Comparison of ENCODE assay signal across 8 cellular contexts in the genomic region with DNA sequence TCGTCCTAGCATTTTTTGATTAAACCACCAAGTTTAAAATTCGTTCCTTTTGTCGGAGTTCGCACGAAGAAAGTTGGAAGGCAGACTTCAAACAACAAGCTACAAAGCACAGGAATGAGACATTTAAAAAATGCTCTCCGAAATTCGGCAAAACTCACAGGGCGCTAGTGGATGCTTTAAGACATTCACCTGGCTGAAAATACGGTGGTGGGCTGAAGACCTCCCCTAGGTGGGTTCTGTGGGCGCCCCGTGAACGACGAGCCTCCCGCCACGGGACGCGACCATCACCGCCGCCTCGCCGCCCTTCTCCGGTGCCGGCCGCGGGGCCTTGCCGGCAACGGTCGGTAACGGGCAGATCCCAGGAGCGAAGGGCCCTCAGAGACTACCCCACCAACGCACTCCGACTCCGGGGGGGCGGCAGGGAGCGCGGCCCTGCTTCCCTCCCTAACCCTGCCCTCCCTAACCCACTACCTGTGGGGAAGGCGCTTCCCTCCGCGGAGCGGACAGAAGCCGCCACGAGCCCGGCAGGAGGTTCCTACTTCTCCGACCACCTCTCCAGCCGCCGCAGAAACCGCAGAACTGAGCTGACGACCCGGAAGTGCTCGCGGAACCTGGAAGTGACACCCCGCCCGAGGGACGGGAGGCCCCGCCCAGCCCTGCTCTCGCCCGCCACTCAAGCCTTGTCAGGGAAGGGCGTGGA. TPM values are rescaled to one million over a fixed set of nuclear protein-coding genes. Genes with fewer than 3 reads are reported as not detected.
A peak's percentile ranks its signal among the peaks of the same experiment; 100 is the strongest.
DNase-seq lines count a peak whose midpoint lies in the region; ATAC-seq, FAIRE-seq and TF ChIP-seq lines count a peak whose summit lies in the region.

A gene with protein sequence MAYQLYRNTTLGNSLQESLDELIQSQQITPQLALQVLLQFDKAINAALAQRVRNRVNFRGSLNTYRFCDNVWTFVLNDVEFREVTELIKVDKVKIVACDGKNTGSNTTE (minus strand): TSS at position 581 of the 700 bp plus-strand sequence. CDS start 5,238 bp downstream, outside the sequence.

- in situ Hi-C loops in HepG2 (cut with HindIII; ENCODE audit: extremely low pct_ligation_motif_present, low pct_unique_long_range_greater_than_20kb): no loop called here

- peaks cover 5% of the 10 kb centered on the region for H4K20me1 ChIP-seq in HepG2 (ENCODE audit: insufficient read depth, low read length)

- peak; percentile 95 for FAIRE-seq in HepG2 (lab: Jason Lieb, UNC)

- H3K27me3 ChIP-seq in CD4-positive, CD25-positive, alpha-beta regulatory T cell (ENCODE audit: control insufficient read depth, insufficient read depth, low read length): no peaks in the 10 kb centered on the region
- H3K27me3 ChIP-seq in dorsolateral prefrontal cortex (no peaks in the 10 kb centered on the region), HepG2 (ENCODE audit: control insufficient read depth in 1 of 2, insufficient read depth in 2 of 2, low read length in 2 of 2) (no peaks in the 10 kb centered on the region)

- BruUV-seq in HepG2 (replicated peaks; lab: Mats Ljungman, UMichigan): TSS peak; percentile 59

- peak within 1 kb of the TSS; percentile 86 for H3K4me3 ChIP-seq in CD4-positive, CD25-positive, alpha-beta regulatory T cell (ENCODE audit: low read depth, low read length)
- H3K4me3 ChIP-seq in dorsolateral prefrontal cortex: peak within 1 kb of the TSS; percentile 60 to 100 (median 94)
- peak within 1 kb of the TSS; percentile 90 to 96 (median 96) for H3K4me3 ChIP-seq in HepG2 (replicated peaks in 1 of 3; ENCODE audit: insufficient read depth in 1 of 3, low read depth in 2 of 3, low read length in 3 of 3)

- peaks cover 0 to 3% (median 0%) of the 10 kb centered on the region in 7 donors for H3K9me3 Mint-ChIP-seq in CD4-positive, CD25-positive, alpha-beta regulatory T cell
- peaks cover 4% of the 10 kb centered on the region for H3K9me3 Mint-ChIP-seq in activated CD4-positive, alpha-beta memory T cell treated with anti-CD3 and anti-CD28 coated beads for 36 hours

- no peaks in the 10 kb centered on the region for H3K27me3 Mint-ChIP-seq in CD4-positive, CD25-positive, alpha-beta regulatory T cell
- no peaks in the 10 kb centered on the region for H3K27me3 Mint-ChIP-seq in activated CD4-positive, alpha-beta memory T cell treated with anti-CD3 and anti-CD28 coated beads for 36 hours

- TF ChIP-seq POLR2A in HepG2 (IDR thresholded peaks at IDR 0.05; ENCODE audit: insufficient read depth in 1 of 2, low read depth in 2 of 2, low read length in 2 of 2): peak; percentile 83 to 85

- DNase-seq in CD4-positive, CD25-positive, alpha-beta regulatory T cell: peak; percentile 90 to 96 (median 94)
- DNase-seq in HK-2 (ENCODE audit: unreplicated experiment) (peak; percentile 88), NCI-H82 treated with DMSO at 0.1 percent for 48 hours (lab: John Stamatoyannopoulos, UW; ENCODE audit: unreplicated experiment) (peak; percentile 77), dorsolateral prefrontal cortex (peak in 9 of 10 donors; percentile 89 to 97 (median 94)), HepG2 (ENCODE audit: low spot score) (peak; percentile 85)
- peak; percentile 97 for DNase-seq in activated CD4-positive, alpha-beta memory T cell treated with anti-CD3 and anti-CD28 coated beads for 36 hours
- DNase-seq in stimulated activated CD4-positive, alpha-beta T cell treated with anti-CD3 and anti-CD28 coated beads, Interleukin-2, amount 100 ng/mL, for 48 hours: peak; percentile 88 to 91

- WGBS in HepG2 (ENCODE audit: low lambda C conversion rate): under 1% methylated on average over 23 of the region's 58 CpGs

- peak within 1 kb of the TSS; percentile 86 for H3K27ac ChIP-seq in CD4-positive, CD25-positive, alpha-beta regulatory T cell (ENCODE audit: insufficient read depth, low read length, poor library complexity, severe bottlenecking)
- H3K27ac ChIP-seq in dorsolateral prefrontal cortex (peak within 1 kb of the TSS in 54 of 59 donors; percentile 8 to 90 (median 73)), HepG2 (ENCODE audit: extremely low read length, insufficient read depth, low read length) (peak within 1 kb of the TSS; percentile 80)

- H2AFZ ChIP-seq in HepG2 (ENCODE audit: low read length): no peak within 1 kb of the TSS

- no peak for TF ChIP-seq RAD21 in HepG2 (CRISPR knock-in tag; IDR thresholded peaks at IDR 0.05)

- TF ChIP-seq CTCF in dorsolateral prefrontal cortex (IDR thresholded peaks at IDR 0.05 in 54 of 56, conservative IDR thresholded peaks at IDR 0.05 in 2 of 56; ENCODE audit: low read depth in 1 of 56, partially characterized antibody in 56 of 56): peak in 23 of 56 donors; percentile 5 to 50 (median 27)
- no peak for TF ChIP-seq CTCF in HepG2 (CRISPR knock-in tag; IDR thresholded peaks at IDR 0.05)

- CTCF ChIA-PET in activated CD4-positive, alpha-beta memory T cell treated with anti-CD3 and anti-CD28 coated beads for 36 hours (lab: Charles Lee): interaction anchor here (0.6 to 1.5 kb wide), 3 partner anchors 12 to 125 kb away, joined by 3 to 6 read pairs (median 5); no protein-coding TSS in a partner anchor
- CTCF ChIA-PET in HepG2 (lab: Yijun Ruan, JAX; ENCODE audit: low intra/inter-chr PET ratio, low total read pairs): no interaction called here

- peaks cover 12 to 22% (median 15%) of the 10 kb centered on the region in 4 donors for H3K4me1 Mint-ChIP-seq in CD4-positive, CD25-positive, alpha-beta regulatory T cell
- H3K4me1 Mint-ChIP-seq in activated CD4-positive, alpha-beta memory T cell treated with anti-CD3 and anti-CD28 coated beads for 36 hours (ENCODE audit: low read depth): peaks cover 5% of the 10 kb centered on the region

- peak; percentile 99 to 100 for ATAC-seq in CD4-positive, CD25-positive, alpha-beta regulatory T cell (ENCODE audit: low read depth in 2 of 2)
- peak; percentile 99 for ATAC-seq in GM19455 (IDR thresholded peaks at IDR 0.05; ENCODE audit: unreplicated experiment)
- ATAC-seq in HepG2: peak; percentile 100

- peaks cover 51% of the 10 kb centered on the region for H3K79me2 ChIP-seq in HepG2 (ENCODE audit: insufficient read depth, low read length)

- H3K4me1 ChIP-seq in CD4-positive, CD25-positive, alpha-beta regulatory T cell (ENCODE audit: control insufficient read depth, insufficient read depth, low read length, poor library complexity, severe bottlenecking): peaks cover 25% of the 10 kb centered on the region
- peaks cover 38% of the 10 kb centered on the region for H3K4me1 ChIP-seq in HepG2 (ENCODE audit: insufficient read depth, low read length)

- TF ChIP-seq EP300 in HepG2 (IDR thresholded peaks at IDR 0.05; ENCODE audit: low read depth in 2 of 2, low read length in 2 of 2): no peak
- 0 out of 2 replicates have a peak, but pooled peaks have one; percentile 26 for TF ChIP-seq EP300 in HepG2 (CRISPR knock-in tag; IDR thresholded peaks at IDR 0.05; ENCODE audit: borderline replicate concordance)

- H3K4me3 Mint-ChIP-seq in CD4-positive, CD25-positive, alpha-beta regulatory T cell: peak within 1 kb of the TSS in 1 of 4 donors; percentile 60
- H3K4me3 Mint-ChIP-seq in activated CD4-positive, alpha-beta memory T cell treated with anti-CD3 and anti-CD28 coated beads for 36 hours: peak within 1 kb of the TSS; percentile 31

- peak within 1 kb of the TSS; percentile 94 for H3K9ac ChIP-seq in HepG2 (ENCODE audit: insufficient read depth, low read depth, low read length)

- peaks cover 21% of the 10 kb centered on the region for H3K36me3 ChIP-seq in CD4-positive, CD25-positive, alpha-beta regulatory T cell (ENCODE audit: control insufficient read depth, insufficient read depth, low read length)
- H3K36me3 ChIP-seq in HepG2 (replicated peaks in 1 of 2; ENCODE audit: control insufficient read depth in 1 of 2, insufficient read depth in 2 of 2, low read length in 2 of 2): peaks cover 5 to 29% of the 10 kb centered on the region in 2 experiments

- POLR2A ChIA-PET in activated CD4-positive, alpha-beta memory T cell treated with anti-CD3 and anti-CD28 coated beads for 36 hours (lab: Charles Lee): interaction anchor here (0.7 to 1.2 kb wide), 6 partner anchors 23 to 67 kb away, joined by 3 to 6 read pairs (median 4); a partner anchor contains a TSS
- POLR2A ChIA-PET in HepG2 (lab: Yijun Ruan, JAX): interaction anchor here (0.6 to 2.1 kb wide), 11 partner anchors 9 to 133 kb away, joined by 3 to 17 read pairs (median 4); a partner anchor contains a TSS

- H3K36me3 Mint-ChIP-seq in CD4-positive, CD25-positive, alpha-beta regulatory T cell: peaks cover 23% of the 10 kb centered on the region
- peaks cover 24% of the 10 kb centered on the region for H3K36me3 Mint-ChIP-seq in activated CD4-positive, alpha-beta memory T cell treated with anti-CD3 and anti-CD28 coated beads for 36 hours

- no peaks in the 10 kb centered on the region for H3K9me3 ChIP-seq in CD4-positive, CD25-positive, alpha-beta regulatory T cell (ENCODE audit: control insufficient read depth in 2 of 2, low read length in 2 of 2)
- peaks cover 7% of the 10 kb centered on the region for H3K9me3 ChIP-seq in HepG2 (ENCODE audit: low read length)

- H3K27ac Mint-ChIP-seq in CD4-positive, CD25-positive, alpha-beta regulatory T cell: peak within 1 kb of the TSS in 2 of 3 donors; percentile 90 to 94
- H3K27ac Mint-ChIP-seq in activated CD4-positive, alpha-beta memory T cell treated with anti-CD3 and anti-CD28 coated beads for 36 hours: peak within 1 kb of the TSS; percentile 81

- peak within 1 kb of the TSS; percentile 77 for H3K4me2 ChIP-seq in HepG2 (ENCODE audit: low read depth, low read length)

- intact Hi-C loops in activated CD4-positive, alpha-beta memory T cell treated with anti-CD3 and anti-CD28 coated beads for 36 hours (cut with micrococcal nuclease): loop anchor here (1.0 kb wide), 1 partner anchor 32 kb away; a partner anchor contains a TSS
- intact Hi-C loops in dorsolateral prefrontal cortex (cut with DNase I) (loop anchor here in 1 of 2 donors (1.0 kb wide), 1 partner anchor 32 kb away; a partner anchor contains a TSS), HepG2 (cut with micrococcal nuclease; ENCODE audit: unreplicated experiment) (no loop called here)

RNA-seq across cellular contexts. Expression of the gene that starts here (rescaled TPM):
- total RNA-seq in CD4-positive, CD25-positive, alpha-beta regulatory T cell: 61.5 TPM
- polyA plus RNA-seq in CD4-positive, CD25-positive, alpha-beta regulatory T cell: 100 to 1,000 TPM; 119 to 174 (median 135) TPM
- 100 to 1,000 TPM; 165 to 167 TPM for total RNA-seq in activated CD4-positive, alpha-beta memory T cell treated with anti-CD3 and anti-CD28 coated beads for 36 hours
- total RNA-seq in dorsolateral prefrontal cortex (10 to 100 TPM; 37.2 to 97.5 (median 63.8) TPM), HepG2 (2016; rRNA removed; fragmentation: Illumina TruSeq; extraction: Trizol) (106 and 118 TPM in 2 replicates)
- total RNA-seq in HepG2 (2016; cell fraction: cytosol; rRNA removed; fragmentation: Illumina TruSeq; extraction: Trizol; ENCODE audit: low read depth): 74.1 and 118 TPM in 2 replicates
- 109 and 142 TPM in 2 replicates for total RNA-seq in HepG2 (2016; cell fraction: insoluble cytoplasmic fraction; rRNA removed; fragmentation: Illumina TruSeq; extraction: Trizol)
- total RNA-seq in HepG2 (2016; cell fraction: membrane; rRNA removed; fragmentation: Illumina TruSeq; extraction: Trizol): 141 and 182 TPM in 2 replicates
- 39.0 and 52.5 TPM in 2 replicates for total RNA-seq in HepG2 (2016; cell fraction: nucleus; rRNA removed; fragmentation: Illumina TruSeq; extraction: Trizol)
- 23.3 and 24.4 TPM in 2 replicates for polyA plus RNA-seq in HepG2 (2011; rRNA removed)
- 24.7 and 43.0 TPM in 2 replicates for polyA plus RNA-seq in HepG2 (2011; cell fraction: cytosol; rRNA removed)
- polyA plus RNA-seq in HepG2 (2011; cell fraction: nucleus; rRNA removed): 5.5 and 6.4 TPM in 2 replicates
- polyA plus RNA-seq in HepG2 (2012): 44.4 and 55.1 TPM in 2 replicates
- polyA plus RNA-seq in HepG2 (2016; cell fraction: cytosol; fragmentation: Illumina TruSeq; extraction: Trizol; ENCODE audit: low read depth): 234 and 380 TPM in 2 replicates
- polyA plus RNA-seq in HepG2 (2016; cell fraction: insoluble cytoplasmic fraction; fragmentation: Illumina TruSeq; extraction: Trizol; ENCODE audit: low read depth): 194 and 206 TPM in 2 replicates
- 203 and 294 TPM in 2 replicates for polyA plus RNA-seq in HepG2 (2016; cell fraction: membrane; fragmentation: Illumina TruSeq; extraction: Trizol; ENCODE audit: low read depth)
- polyA plus RNA-seq in HepG2 (2016; cell fraction: nucleus; fragmentation: Illumina TruSeq; extraction: Trizol; ENCODE audit: insufficient read depth, low read depth): 80.3 and 80.7 TPM in 2 replicates
- 2.4 and 16.3 TPM in 2 replicates for polyA minus RNA-seq in HepG2 (2011; rRNA and poly(A)+ RNA removed; ENCODE audit: low replicate concordance)
- 10.3 and 16.3 TPM in 2 replicates for polyA minus RNA-seq in HepG2 (2011; cell fraction: cytosol; rRNA and poly(A)+ RNA removed)
- polyA minus RNA-seq in HepG2 (2011; cell fraction: nucleus; rRNA and poly(A)+ RNA removed): 8.7 and 12.1 TPM in 2 replicates

Comparison
In these comparisons a context has a peak if more than half of its experiments do, and no peak if none do; other contexts are left out.
1. Peak in every context shown above with its lines: DNase-seq, ATAC-seq, H3K4me3 ChIP-seq and H3K27ac ChIP-seq.